Comparison of ENCODE assay signal across 2 cellular contexts in genomic region chr7:148672041-148672440, GRCh38.
A peak's percentile ranks its signal among the peaks of the same experiment; 100 is the strongest.
TF ChIP-seq lines count a peak whose summit lies in the region.

No MANE protein-coding gene starts in this region.

TF ChIP-seq in IMR-90, 13 proteins besides CTCF, POLR2A, EP300 and RAD21:
- no peak for TF ChIP-seq RFX5 (IDR thresholded peaks at IDR 0.05; ENCODE audit: low read depth, low read length)
- TF ChIP-seq RCOR1 (IDR thresholded peaks at IDR 0.05; ENCODE audit: insufficient replicate concordance, low read length): no peak
- TF ChIP-seq CHD1 (IDR thresholded peaks at IDR 0.05; ENCODE audit: low read depth, low read length): no peak
- TF ChIP-seq FOS (IDR thresholded peaks at IDR 0.05; ENCODE audit: low read depth, low read length): no peak
- no peak for TF ChIP-seq SMC3 (IDR thresholded peaks at IDR 0.05; ENCODE audit: low read depth, low read length)
- TF ChIP-seq BHLHE40 (IDR thresholded peaks at IDR 0.05; ENCODE audit: low read depth, low read length): no peak
- TF ChIP-seq NFE2L2 (IDR thresholded peaks at IDR 0.05; ENCODE audit: low read depth, low read length): no peak
- TF ChIP-seq MAFK (IDR thresholded peaks at IDR 0.05; ENCODE audit: low read depth, low read length): no peak
- no peak for TF ChIP-seq CEBPB (IDR thresholded peaks at IDR 0.05; ENCODE audit: low read depth, low read length)
- TF ChIP-seq MXI1 (IDR thresholded peaks at IDR 0.05; ENCODE audit: borderline replicate concordance, low read depth, low read length): no peak
- no peak for TF ChIP-seq ELK1 (IDR thresholded peaks at IDR 0.05; ENCODE audit: borderline replicate concordance, low read depth, low read length)
- no peak for TF ChIP-seq USF2 (IDR thresholded peaks at IDR 0.05; ENCODE audit: low read depth, low read length)
- TF ChIP-seq MAZ (IDR thresholded peaks at IDR 0.05; ENCODE audit: borderline replicate concordance, low read depth, low read length): no peak

TF ChIP-seq in endothelial cell of umbilical vein, 7 proteins besides CTCF, POLR2A, EP300 and RAD21:
- TF ChIP-seq FOS (IDR thresholded peaks at IDR 0.05; ENCODE audit: borderline replicate concordance, insufficient read depth, low read length) (no peak), GATA2 (IDR thresholded peaks at IDR 0.05; ENCODE audit: insufficient read depth, insufficient read length, low read depth, low read length) (peak; percentile 38), JUN (IDR thresholded peaks at IDR 0.05; ENCODE audit: borderline replicate concordance, insufficient read depth, insufficient read length, low read depth) (no peak), POLR2AphosphoS5 (IDR thresholded peaks at IDR 0.05; ENCODE audit: insufficient read depth, low read depth, low read length) (no peak)
